In the genomic region with DNA sequence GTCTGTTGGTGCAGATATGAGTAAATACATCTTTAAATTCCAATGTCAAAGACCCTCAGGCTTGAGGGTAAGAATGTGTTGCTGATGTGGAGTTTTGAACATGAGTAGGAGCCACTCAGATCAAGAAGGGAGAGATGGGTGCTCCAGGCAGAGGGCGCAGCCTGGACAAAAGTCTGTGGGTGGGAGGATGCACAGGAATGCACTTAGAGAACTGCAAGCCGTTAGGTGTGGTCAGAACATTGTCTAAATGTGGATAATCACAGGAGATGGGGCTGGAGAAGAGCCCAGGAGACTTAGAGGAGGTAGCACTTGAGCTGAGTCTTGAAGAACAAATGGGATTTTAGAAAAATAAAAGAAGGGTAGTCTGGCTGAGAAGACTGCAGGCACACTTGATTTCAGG, we compare ENCODE assay signal across 34 cellular contexts.
"Had no signal": no experiment of that assay in that cellular context is flagged by ENCODE, and none has a peak within 500 bp of the region (broad histone marks: within the 10 kb centered on the region; RNA-seq: fewer than 3 reads in every experiment).

No MANE protein-coding gene starts in this region.

- H3K27ac ChIP-seq: KMS-11 had no signal

- DNase-seq: Karpas-422, Kasumi-1, KG1, MG63, MM.1S, NCI-H1048, NCI-H1092, NCI-H1092 treated with DMSO at 0.1 percent for 48 hours, NCI-H1105, NCI-H1105 treated with DMSO at 0.1 percent for 48 hours, NCI-H1417, NCI-H1417 treated with DMSO at 0.1 percent for 48 hours, NCI-H1436, NCI-H1436 treated with DMSO at 0.1 percent for 48 hours, NCI-H146, NCI-H1694, NCI-H1694 treated with DMSO at 0.1 percent for 48 hours, NCI-H187, NCI-H187 treated with DMSO at 0.1 percent for 48 hours, NCI-H1930, NCI-H2029, NCI-H2029 treated with DMSO at 0.1 percent for 48 hours, NCI-H2081, NCI-H2081 treated with DMSO at 0.1 percent for 48 hours, NCI-H2107, NCI-H2171, NCI-H2171 treated with DMSO at 0.1 percent for 48 hours, NCI-H2227 treated with DMSO at 0.1 percent for 48 hours, NCI-H226, NCI-H345, NCI-H446, NCI-H446 treated with DMSO at 0.1 percent for 48 hours, NCI-H510A had no signal

- H3K9ac ChIP-seq: KMS-11 had no signal

- H3K9me3 ChIP-seq: MG63 had no signal

- H3K36me3 ChIP-seq: MG63 had no signal

- H3K4me2 ChIP-seq: KMS-11 had no signal

- H3K4me3 ChIP-seq: MG63 had no signal

- H3K27me3 ChIP-seq: MG63 had no signal
